In genomic region chr12:107319536-107320030, GRCh38 we compare ENCODE assay signal across 8 cellular contexts.
DNase-seq lines count a peak whose midpoint lies in the region; ATAC-seq lines count a peak whose summit lies in the region.

No MANE protein-coding gene starts in this region.

- no peaks in the 10 kb centered on the region for H3K36me3 Mint-ChIP-seq in activated CD4-positive, alpha-beta T cell treated with anti-CD3 and anti-CD28 coated beads for 36 hours (ENCODE audit: low read depth)
- H3K36me3 Mint-ChIP-seq in stimulated activated effector memory CD8-positive, alpha-beta T cell treated with anti-CD3 and anti-CD28 coated beads, Interleukin-12 subunit alpha, Interleukin-12 subunit beta, amount 100 ng/mL, for 72 hours = peaks cover 15% of the 10 kb centered on the region

- peaks cover 15% of the 10 kb centered on the region; the same call in 1 of the 2 replicates for H3K27me3 ChIP-seq in iPS DF 6.9 (ENCODE audit: control insufficient read depth, insufficient read depth, low read length)

- H3K27me3 Mint-ChIP-seq in activated CD4-positive, alpha-beta T cell treated with anti-CD3 and anti-CD28 coated beads for 36 hours = peaks cover 2% of the 10 kb centered on the region

- ATAC-seq in activated CD4-positive, alpha-beta T cell treated with anti-CD3 and anti-CD28 coated beads for 36 hours = no peak
- no peak for ATAC-seq in stimulated activated effector memory CD8-positive, alpha-beta T cell treated with anti-CD3 and anti-CD28 coated beads, Interleukin-12 subunit alpha, Interleukin-12 subunit beta, amount 100 ng/mL, for 72 hours
- ATAC-seq in left colon = no peak

- no peaks in the 10 kb centered on the region for H3K9me3 ChIP-seq in iPS DF 6.9 (ENCODE audit: control insufficient read depth, insufficient read depth, low read length)

- DNase-seq in activated CD4-positive, alpha-beta T cell treated with anti-CD3 and anti-CD28 coated beads for 36 hours = peak; percentile 38
- DNase-seq in activated CD4-positive, alpha-beta T cell treated with anti-CD3 and anti-CD28 coated beads for 1 hour = no peak
- peak; percentile 26 for DNase-seq in activated CD8-positive, alpha-beta memory T cell treated with anti-CD3 and anti-CD28 coated beads, Interleukin-2, amount 50 U/mL, for 4 hours
- DNase-seq in iPS DF 6.9 (ENCODE audit: low read depth, low spot score) = no peak
- no peak for DNase-seq in stimulated activated effector memory CD8-positive, alpha-beta T cell treated with anti-CD3 and anti-CD28 coated beads, Interleukin-12 subunit alpha, Interleukin-12 subunit beta, amount 100 ng/mL, for 72 hours (ENCODE audit: low spot score in 2 of 2)
- DNase-seq in left colon = no peak
- no peak for DNase-seq in NOMO-1 treated with DMSO at 0.1 percent for 48 hours (lab: John Stamatoyannopoulos, UW; ENCODE audit: unreplicated experiment)
- no peak for DNase-seq in LoVo (ENCODE audit: low spot score)

- CTCF ChIA-PET in activated CD4-positive, alpha-beta T cell treated with anti-CD3 and anti-CD28 coated beads for 36 hours (lab: Charles Lee) = interaction anchor here (0.8 to 2.4 kb wide), 4 partner anchors 10 to 50 kb away, joined by 3 to 10 read pairs (median 4); no protein-coding TSS in a partner anchor

- POLR2A ChIA-PET in activated CD4-positive, alpha-beta T cell treated with anti-CD3 and anti-CD28 coated beads for 36 hours (lab: Charles Lee) = interaction anchor here (1.0 kb wide), 1 partner anchor 9 kb away, joined by 4 read pairs; no protein-coding TSS in a partner anchor

- no peaks in the 10 kb centered on the region; the same call in 1 of the 2 replicates for H3K4me1 ChIP-seq in iPS DF 6.9 (ENCODE audit: control insufficient read depth, insufficient read depth, low read length)

- H3K27ac Mint-ChIP-seq in activated CD4-positive, alpha-beta T cell treated with anti-CD3 and anti-CD28 coated beads for 36 hours = peak overlapping the region; percentile 95
- H3K27ac Mint-ChIP-seq in stimulated activated effector memory CD8-positive, alpha-beta T cell treated with anti-CD3 and anti-CD28 coated beads, Interleukin-12 subunit alpha, Interleukin-12 subunit beta, amount 100 ng/mL, for 72 hours = no peak overlapping the region

- no peaks in the 10 kb centered on the region for H3K36me3 ChIP-seq in iPS DF 6.9 (ENCODE audit: control insufficient read depth, insufficient read depth, low read length)

- no peaks in the 10 kb centered on the region for H3K9me3 Mint-ChIP-seq in activated CD4-positive, alpha-beta T cell treated with anti-CD3 and anti-CD28 coated beads for 36 hours (ENCODE audit: low read depth)
- no peaks in the 10 kb centered on the region for H3K9me3 Mint-ChIP-seq in stimulated activated effector memory CD8-positive, alpha-beta T cell treated with anti-CD3 and anti-CD28 coated beads, Interleukin-12 subunit alpha, Interleukin-12 subunit beta, amount 100 ng/mL, for 72 hours

- no CpG with 5 or more reads among the region's 60 CpGs for WGBS in iPS DF 6.9 (ENCODE audit: insufficient coverage, insufficient read length)

- no peak overlapping the region for H3K27ac ChIP-seq in iPS DF 6.9 (ENCODE audit: low read length)

- intact Hi-C loops in activated CD4-positive, alpha-beta T cell treated with anti-CD3 and anti-CD28 coated beads for 36 hours (cut with DNase I, micrococcal nuclease) = loop anchor here (1.0 to 10.0 kb wide), 14 partner anchors 33 to 1375 kb away; partner anchors contain the start of genes CRY1 (in 2 of the 2), FICD (in 1 of the 2), ISCU (in 1 of the 2) and PRDM4 (in 1 of the 2)
- intact Hi-C loops in left colon (cut with DNase I, micrococcal nuclease) = no loop called here

- H3K4me3 ChIP-seq in iPS DF 6.9 (ENCODE audit: low read length) = peak overlapping the region; percentile 74

- H3K4me3 Mint-ChIP-seq in activated CD4-positive, alpha-beta T cell treated with anti-CD3 and anti-CD28 coated beads for 36 hours = peak overlapping the region; percentile 86
- peak overlapping the region; percentile 93 for H3K4me3 Mint-ChIP-seq in stimulated activated effector memory CD8-positive, alpha-beta T cell treated with anti-CD3 and anti-CD28 coated beads, Interleukin-12 subunit alpha, Interleukin-12 subunit beta, amount 100 ng/mL, for 72 hours

- peaks cover 39% of the 10 kb centered on the region for H3K4me1 Mint-ChIP-seq in activated CD4-positive, alpha-beta T cell treated with anti-CD3 and anti-CD28 coated beads for 36 hours
- peaks cover 33% of the 10 kb centered on the region for H3K4me1 Mint-ChIP-seq in stimulated activated effector memory CD8-positive, alpha-beta T cell treated with anti-CD3 and anti-CD28 coated beads, Interleukin-12 subunit alpha, Interleukin-12 subunit beta, amount 100 ng/mL, for 72 hours

Comparison
In these comparisons a context has a peak if more than half of its experiments do, and no peak if none do; other contexts are left out.
1. DNase-seq: peak in activated CD4-positive, alpha-beta T cell treated with anti-CD3 and anti-CD28 coated beads for 36 hours (single experiment) and activated CD8-positive, alpha-beta memory T cell treated with anti-CD3 and anti-CD28 coated beads, Interleukin-2, amount 50 U/mL, for 4 hours (single experiment); none in activated CD4-positive, alpha-beta T cell treated with anti-CD3 and anti-CD28 coated beads for 1 hour (single experiment), iPS DF 6.9 (single experiment), stimulated activated effector memory CD8-positive, alpha-beta T cell treated with anti-CD3 and anti-CD28 coated beads, Interleukin-12 subunit alpha, Interleukin-12 subunit beta, amount 100 ng/mL, for 72 hours (0 of 2), left colon (0 of 2), NOMO-1 treated with DMSO at 0.1 percent for 48 hours (single experiment) and LoVo (single experiment).
2. intact Hi-C loops: an anchor here in activated CD4-positive, alpha-beta T cell treated with anti-CD3 and anti-CD28 coated beads for 36 hours (1.0 to 10.0 kb wide); none called in left colon.